In genomic region chr6:53543341-53544010, GRCh38 we compare ENCODE assay signal across 1 cellular context.
TF ChIP-seq lines count a peak whose summit lies in the region.

No MANE protein-coding gene starts in this region.

TF ChIP-seq in HepG2, 621 proteins besides CTCF, POLR2A, EP300 and RAD21 (continued from another document and continues in another):
- TF ChIP-seq AGO2 (optimal IDR thresholded peaks at IDR 0.05; ENCODE audit: low read depth, low read length) (no peak), CREB3 (CRISPR knock-in tag; IDR thresholded peaks at IDR 0.05) (no peak), CSRNP2 (CRISPR knock-in tag; conservative IDR thresholded peaks at IDR 0.05; ENCODE audit: low read depth) (no peak), ZNF33A (CRISPR knock-in tag; IDR thresholded peaks at IDR 0.05; ENCODE audit: borderline replicate concordance) (no peak), SRF (IDR thresholded peaks at IDR 0.05; ENCODE audit: low read depth, low read length) (peak; percentile 72), SNAI1 (CRISPR knock-in tag; IDR thresholded peaks at IDR 0.05; ENCODE audit: borderline replicate concordance) (no peak), ZNF749 (CRISPR knock-in tag; IDR thresholded peaks at IDR 0.05; ENCODE audit: borderline replicate concordance) (no peak), ZSCAN12 (CRISPR knock-in tag; IDR thresholded peaks at IDR 0.05) (no peak), MNT (IDR thresholded peaks at IDR 0.05) (no peak), TCF7L2 (IDR thresholded peaks at IDR 0.05; ENCODE audit: low read depth, low read length) (no peak), ZBTB3 (CRISPR knock-in tag; IDR thresholded peaks at IDR 0.05; ENCODE audit: borderline replicate concordance, low read depth) (0 out of 2 replicates have a peak, but pooled peaks have one; percentile 6), STAT6 (CRISPR knock-in tag; IDR thresholded peaks at IDR 0.05; ENCODE audit: borderline replicate concordance) (no peak), ATF7-NPFF (CRISPR knock-in tag; IDR thresholded peaks at IDR 0.05; ENCODE audit: low read depth) (no peak), GABPB1 (CRISPR knock-in tag; IDR thresholded peaks at IDR 0.05) (no peak), PRDM4 (CRISPR knock-in tag; IDR thresholded peaks at IDR 0.05; ENCODE audit: borderline replicate concordance) (no peak), ZNF225 (CRISPR knock-in tag; IDR thresholded peaks at IDR 0.05) (no peak), ZNF746 (CRISPR knock-in tag; IDR thresholded peaks at IDR 0.05) (no peak), ESRRA (CRISPR knock-in tag; IDR thresholded peaks at IDR 0.05; ENCODE audit: low read depth) (no peak), SUZ12 (IDR thresholded peaks at IDR 0.05; ENCODE audit: low read depth, low read length) (no peak), MTF1 (CRISPR knock-in tag; IDR thresholded peaks at IDR 0.05) (no peak), CREB1 (IDR thresholded peaks at IDR 0.05) (0 out of 2 replicates have a peak, but pooled peaks have one; percentile 29), CREB1 (CRISPR knock-in tag; IDR thresholded peaks at IDR 0.05) (no peak), NKX3-1 (CRISPR knock-in tag; IDR thresholded peaks at IDR 0.05) (no peak), IRX3 (CRISPR knock-in tag; IDR thresholded peaks at IDR 0.05; ENCODE audit: borderline replicate concordance, low read depth) (no peak), ZNF639 (CRISPR knock-in tag; conservative IDR thresholded peaks at IDR 0.05) (no peak), ZFP36L2 (CRISPR knock-in tag; IDR thresholded peaks at IDR 0.05) (0 out of 2 replicates have a peak, but pooled peaks have one; percentile 51), KDM4B (CRISPR knock-in tag; IDR thresholded peaks at IDR 0.05) (no peak), POLR2AphosphoS5 (IDR thresholded peaks at IDR 0.05; ENCODE audit: low read depth, low read length) (no peak), ZNF614 (CRISPR knock-in tag; IDR thresholded peaks at IDR 0.05; ENCODE audit: borderline replicate concordance) (no peak), JDP2 (CRISPR knock-in tag; IDR thresholded peaks at IDR 0.05; ENCODE audit: borderline replicate concordance) (no peak), ZNF781 (CRISPR knock-in tag; IDR thresholded peaks at IDR 0.05; ENCODE audit: borderline replicate concordance, not compliant biosample characterization) (no peak), ZNF710 (CRISPR knock-in tag; IDR thresholded peaks at IDR 0.05; ENCODE audit: borderline replicate concordance) (no peak), NFATC3 (CRISPR knock-in tag; IDR thresholded peaks at IDR 0.05) (no peak), ZFP90 (CRISPR knock-in tag; IDR thresholded peaks at IDR 0.05; ENCODE audit: borderline replicate concordance) (no peak), ZBTB37 (CRISPR knock-in tag; IDR thresholded peaks at IDR 0.05) (no peak), SRSF4 (IDR thresholded peaks at IDR 0.05; ENCODE audit: low read depth, low read length, poor library complexity, severe bottlenecking) (no peak), SETDB1 (CRISPR knock-in tag; IDR thresholded peaks at IDR 0.05; ENCODE audit: borderline replicate concordance) (no peak), CHCHD3 (CRISPR knock-in tag; IDR thresholded peaks at IDR 0.05) (no peak), REL (CRISPR knock-in tag; conservative IDR thresholded peaks at IDR 0.05) (0 out of 2 replicates have a peak, but pooled peaks have one; percentile 44), KAT2B (IDR thresholded peaks at IDR 0.05; ENCODE audit: borderline replicate concordance, low read depth, low read length) (no peak), ZNF367 (CRISPR knock-in tag; IDR thresholded peaks at IDR 0.05; ENCODE audit: borderline replicate concordance) (no peak), MYC (CRISPR knock-in tag; IDR thresholded peaks at IDR 0.05; ENCODE audit: borderline replicate concordance) (no peak), XBP1 (CRISPR knock-in tag; IDR thresholded peaks at IDR 0.05) (no peak), SP1 (IDR thresholded peaks at IDR 0.05) (no peak), SP1 (CRISPR knock-in tag; IDR thresholded peaks at IDR 0.05) (no peak), ZFP36L1 (CRISPR knock-in tag; IDR thresholded peaks at IDR 0.05) (no peak), GLMP (CRISPR knock-in tag; IDR thresholded peaks at IDR 0.05; ENCODE audit: borderline replicate concordance) (no peak), GATAD2A (CRISPR knock-in tag; IDR thresholded peaks at IDR 0.05) (0 out of 2 replicates have a peak, but pooled peaks have one; percentile 15), BATF2 (CRISPR knock-in tag; IDR thresholded peaks at IDR 0.05) (no peak), BRCA1 (CRISPR knock-in tag; IDR thresholded peaks at IDR 0.05) (no peak)
